In the genomic region with DNA sequence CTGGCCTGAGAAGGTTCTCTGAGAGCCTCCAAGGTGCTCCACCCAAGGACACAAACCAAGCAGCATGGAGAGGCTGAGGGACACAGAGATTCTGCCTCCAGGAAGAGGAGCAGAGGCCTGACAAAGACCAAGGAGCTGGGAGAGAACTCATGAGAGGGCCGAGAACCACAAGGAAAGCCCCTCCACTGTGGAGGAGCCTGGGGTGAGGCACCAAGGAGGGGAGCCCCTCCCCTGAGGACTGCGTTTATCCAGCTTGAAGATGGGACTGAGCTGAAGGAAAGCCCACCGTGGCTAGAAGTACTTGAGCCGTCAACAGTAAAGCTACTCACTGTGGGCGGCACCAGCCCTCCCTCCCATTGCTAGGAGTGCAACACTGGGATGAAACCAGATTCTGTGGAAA, we compare ENCODE assay signal across 16 cellular contexts.
DNase-seq lines count a peak whose midpoint lies in the region; ATAC-seq and TF ChIP-seq lines count a peak whose summit lies in the region.
"Had no signal": no experiment of that assay in that cellular context is flagged by ENCODE, and none has a peak within 500 bp of the region (broad histone marks: within the 10 kb centered on the region; RNA-seq: fewer than 3 reads in every experiment).

No MANE protein-coding gene starts in this region.

- H3K4me1 Mint-ChIP-seq in activated CD8-positive, alpha-beta T cell treated with anti-CD3 and anti-CD28 coated beads, Interleukin-2, amount 10 ng/mL, durations not matched to agents 7 days and 5 days (ENCODE audit: low read depth): peaks cover 76% of the 10 kb centered on the region

- no peak overlapping the region for H3K4me3 Mint-ChIP-seq in activated CD8-positive, alpha-beta T cell treated with anti-CD3 and anti-CD28 coated beads, Interleukin-2, amount 10 ng/mL, durations not matched to agents 7 days and 5 days

- no peaks in the 10 kb centered on the region for H3K9me3 Mint-ChIP-seq in activated CD8-positive, alpha-beta T cell treated with anti-CD3 and anti-CD28 coated beads, Interleukin-2, amount 10 ng/mL, durations not matched to agents 7 days and 5 days (ENCODE audit: insufficient read depth)

- H3K4me3 ChIP-seq in GM12864 (ENCODE audit: low read depth, low read length) (peak overlapping the region; percentile 19), upper lobe of right lung (no peak overlapping the region)
- H3K4me3 ChIP-seq: adrenal gland, uterus had no signal

- CTCF ChIA-PET in activated CD8-positive, alpha-beta T cell treated with anti-CD3 and anti-CD28 coated beads, Interleukin-2, amount 10 ng/mL, durations not matched to agents 7 days and 5 days (lab: Charles Lee): interaction anchor here (1.2 to 2.0 kb wide), 2 partner anchors 9 to 202 kb away, joined by 4 to 7 read pairs; no protein-coding TSS in a partner anchor

- POLR2A ChIA-PET in activated CD8-positive, alpha-beta T cell treated with anti-CD3 and anti-CD28 coated beads, Interleukin-2, amount 10 ng/mL, durations not matched to agents 7 days and 5 days (lab: Charles Lee): interaction anchor here (1.0 to 1.6 kb wide), 2 partner anchors 11 to 63 kb away, joined by 3 to 5 read pairs; partner anchors contain the start of gene MEF2A

- no peaks in the 10 kb centered on the region for H3K9me3 ChIP-seq in upper lobe of right lung
- H3K9me3 ChIP-seq: adrenal gland, uterus had no signal

- DNase-seq in GM12864 (ENCODE audit: low read depth): no peak
- DNase-seq in activated CD8-positive, alpha-beta T cell treated with anti-CD3 and anti-CD28 coated beads, Interleukin-2, amount 10 ng/mL, durations not matched to agents 7 days and 5 days: no peak
- no peak for DNase-seq in upper lobe of right lung
- DNase-seq in GM03348 (ENCODE audit: low spot score): no peak
- no peak for DNase-seq in hippocampal formation (lab: John Stamatoyannopoulos, UW)
- DNase-seq in HPDE6-E6E7 (ENCODE audit: extremely low spot score): no peak
- DNase-seq: AML-193, EL, foreskin fibroblast, NCI-H1436, small intestine, uterus had no signal

- no peak overlapping the region for H3K27ac ChIP-seq in upper lobe of right lung
- H3K27ac ChIP-seq: adrenal gland, uterus had no signal

- H3K27me3 ChIP-seq in upper lobe of right lung: no peaks in the 10 kb centered on the region
- H3K27me3 ChIP-seq: adrenal gland, uterus had no signal

- H3K27me3 Mint-ChIP-seq in activated CD8-positive, alpha-beta T cell treated with anti-CD3 and anti-CD28 coated beads, Interleukin-2, amount 10 ng/mL, durations not matched to agents 7 days and 5 days (ENCODE audit: low read depth): no peaks in the 10 kb centered on the region

- ATAC-seq in GM19463 (IDR thresholded peaks at IDR 0.05; ENCODE audit: unreplicated experiment) (peak; percentile 2), HG02973 (IDR thresholded peaks at IDR 0.05; ENCODE audit: unreplicated experiment) (peak; percentile 13), upper lobe of right lung (no peak)
- no peak for ATAC-seq in activated CD8-positive, alpha-beta T cell treated with anti-CD3 and anti-CD28 coated beads, Interleukin-2, amount 10 ng/mL, durations not matched to agents 7 days and 5 days
- ATAC-seq: HepG2 had no signal

- peaks cover 12% of the 10 kb centered on the region for H3K4me1 ChIP-seq in upper lobe of right lung

- H3K36me3 Mint-ChIP-seq in activated CD8-positive, alpha-beta T cell treated with anti-CD3 and anti-CD28 coated beads, Interleukin-2, amount 10 ng/mL, durations not matched to agents 7 days and 5 days (ENCODE audit: low read depth): peaks cover 7% of the 10 kb centered on the region

- TF ChIP-seq CTCF in GM12864 (IDR thresholded peaks at IDR 0.05; ENCODE audit: low read depth, low read length, missing control alignments) (no peak), upper lobe of right lung (IDR thresholded peaks at IDR 0.05) (no peak)

- H3K27ac Mint-ChIP-seq in activated CD8-positive, alpha-beta T cell treated with anti-CD3 and anti-CD28 coated beads, Interleukin-2, amount 10 ng/mL, durations not matched to agents 7 days and 5 days: peak overlapping the region; percentile 26

- intact Hi-C loops in upper lobe of right lung (cut with DNase I): no loop called here

- no peaks in the 10 kb centered on the region for H3K36me3 ChIP-seq in upper lobe of right lung
- H3K36me3 ChIP-seq: adrenal gland, uterus had no signal

Comparison
In these comparisons a context has a peak if more than half of its experiments do, and no peak if none do; other contexts are left out.
1. ATAC-seq: peak in GM19463 (single experiment) and HG02973 (single experiment); none in activated CD8-positive, alpha-beta T cell treated with anti-CD3 and anti-CD28 coated beads, Interleukin-2, amount 10 ng/mL, durations not matched to agents 7 days and 5 days (single experiment) and upper lobe of right lung (single experiment).